ENCODE assay signal across 8 cellular contexts in the genomic region with DNA sequence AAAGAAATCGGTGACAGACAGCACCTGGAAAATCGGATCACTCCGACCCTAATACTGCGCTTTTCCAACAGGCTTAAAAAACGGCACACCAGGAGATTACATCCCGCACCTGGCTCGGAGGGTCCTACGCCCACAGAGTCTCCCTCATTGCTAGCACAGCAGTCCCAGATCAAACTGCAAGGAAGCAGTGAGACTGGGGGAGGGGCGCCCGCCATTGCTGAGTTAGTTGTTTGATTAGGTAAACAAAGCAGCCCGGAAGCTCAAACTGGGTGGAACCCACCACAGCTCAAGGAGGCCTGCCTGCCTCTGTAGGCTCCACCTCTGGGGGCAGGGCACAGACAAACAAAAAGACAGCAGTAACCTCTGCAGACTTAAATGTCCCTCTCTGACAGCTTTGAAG. TPM values are rescaled to one million over a fixed set of nuclear protein-coding genes. Genes with fewer than 3 reads are reported as not detected.
DNase-seq lines count a peak whose midpoint lies in the region; ATAC-seq and TF ChIP-seq lines count a peak whose summit lies in the region.
"Not testable (repeated sequence)": the region's sequence is repeated elsewhere in the genome, so short reads cannot be mapped to it uniquely, and the experiment has no call there.

No MANE protein-coding gene starts in this region.

- H3K27me3 Mint-ChIP-seq in CD4-positive, CD25-positive, alpha-beta regulatory T cell; T-helper 17 cell; activated CD8-positive, alpha-beta T cell treated with anti-CD3 and anti-CD28 coated beads for 36 hours: not testable (repeated sequence)

- peaks cover 6 to 38% (median 33%) of the 10 kb centered on the region in 4 donors for H3K4me1 Mint-ChIP-seq in CD4-positive, CD25-positive, alpha-beta regulatory T cell
- H3K4me1 Mint-ChIP-seq in T-helper 17 cell: peaks cover 20% of the 10 kb centered on the region
- H3K4me1 Mint-ChIP-seq in activated CD8-positive, alpha-beta T cell treated with anti-CD3 and anti-CD28 coated beads for 36 hours (ENCODE audit: low read depth): peaks cover 28% of the 10 kb centered on the region

- not testable (repeated sequence) for H3K4me1 ChIP-seq in CD4-positive, CD25-positive, alpha-beta regulatory T cell (ENCODE audit: control insufficient read depth, insufficient read depth, low read length, poor library complexity, severe bottlenecking); right lobe of liver; transverse colon

- TF ChIP-seq CTCF in activated CD8-positive, alpha-beta T cell treated with anti-CD3 and anti-CD28 coated beads for 36 hours (IDR thresholded peaks at IDR 0.05); right lobe of liver (IDR thresholded peaks at IDR 0.05); transverse colon (IDR thresholded peaks at IDR 0.05): not testable (repeated sequence)

- not testable (repeated sequence) for H3K27ac Mint-ChIP-seq in CD4-positive, CD25-positive, alpha-beta regulatory T cell; activated CD8-positive, alpha-beta T cell treated with anti-CD3 and anti-CD28 coated beads for 36 hours
- H3K27ac Mint-ChIP-seq in T-helper 17 cell: peak overlapping the region; percentile 47

- not testable (repeated sequence) for H3K4me3 ChIP-seq in CD4-positive, CD25-positive, alpha-beta regulatory T cell (ENCODE audit: low read depth, low read length); right lobe of liver; transverse colon
- H3K4me3 ChIP-seq in H7 (ENCODE audit: insufficient read depth, low read depth, low read length): peak overlapping the region; percentile 30; the same call in 1 of the 2 replicates

- not testable (repeated sequence) for H3K27ac ChIP-seq in CD4-positive, CD25-positive, alpha-beta regulatory T cell (ENCODE audit: insufficient read depth, low read length, poor library complexity, severe bottlenecking); right lobe of liver; transverse colon

- not testable (repeated sequence) for TF ChIP-seq EP300 in transverse colon (IDR thresholded peaks at IDR 0.05; ENCODE audit: low read depth)

- intact Hi-C loops in activated CD8-positive, alpha-beta T cell treated with anti-CD3 and anti-CD28 coated beads for 36 hours (cut with micrococcal nuclease); right lobe of liver (cut with DNase I); transverse colon (cut with DNase I; ENCODE audit: low total_unique reads): not testable (repeated sequence)

- CTCF ChIA-PET in activated CD8-positive, alpha-beta T cell treated with anti-CD3 and anti-CD28 coated beads for 36 hours (lab: Charles Lee): interaction anchor here (1.7 to 5.1 kb wide), 2 partner anchors 14 to 22 kb away, joined by 4 to 26 read pairs; no protein-coding TSS in a partner anchor

- not testable (repeated sequence) for H3K9me3 Mint-ChIP-seq in CD4-positive, CD25-positive, alpha-beta regulatory T cell; activated CD8-positive, alpha-beta T cell treated with anti-CD3 and anti-CD28 coated beads for 36 hours

- WGBS in right lobe of liver (ENCODE audit: insufficient coverage, low coverage, low lambda C conversion rate, missing lambda C conversion rate): 90% methylated on average over 2 of the region's 11 CpGs
- 91% methylated on average over 11 of the region's 11 CpGs; no CpG with 5 or more reads in 1 of the 2 donors for WGBS in transverse colon (ENCODE audit: low coverage in 1 of 2), 2 donors

- in situ Hi-C loops in transverse colon (cut with MboI; ENCODE audit: low pct_ligation_motif_present in 1 of 4, low pct_unique_long_range_greater_than_20kb in 1 of 4, low sequenced_read_pairs in 3 of 4): not testable (repeated sequence)

- H3K4me3 Mint-ChIP-seq in CD4-positive, CD25-positive, alpha-beta regulatory T cell; activated CD8-positive, alpha-beta T cell treated with anti-CD3 and anti-CD28 coated beads for 36 hours: not testable (repeated sequence)
- H3K4me3 Mint-ChIP-seq in T-helper 17 cell: peak overlapping the region; percentile 59

- not testable (repeated sequence) for H3K9me3 ChIP-seq in CD4-positive, CD25-positive, alpha-beta regulatory T cell (ENCODE audit: control insufficient read depth in 2 of 2, low read length in 2 of 2); T-helper 17 cell (ENCODE audit: control insufficient read depth, low read length, poor library complexity, severe bottlenecking); right lobe of liver; transverse colon

- peaks cover 15% of the 10 kb centered on the region for H3K36me3 ChIP-seq in CD4-positive, CD25-positive, alpha-beta regulatory T cell (ENCODE audit: control insufficient read depth, insufficient read depth, low read length)
- H3K36me3 ChIP-seq in H7 (replicated peaks; ENCODE audit: control insufficient read depth, insufficient read depth, low read length); right lobe of liver; transverse colon: not testable (repeated sequence)

- POLR2A ChIA-PET in activated CD8-positive, alpha-beta T cell treated with anti-CD3 and anti-CD28 coated beads for 36 hours (lab: Charles Lee): not testable (repeated sequence)

- peak in 2 of 3 donors; percentile 25 to 26 for DNase-seq in CD4-positive, CD25-positive, alpha-beta regulatory T cell
- not testable (repeated sequence) for DNase-seq in H7
- DNase-seq in NCI-H526 treated with DMSO at 0.1 percent for 48 hours (lab: John Stamatoyannopoulos, UW): peak; percentile 75
- peak in 1 of 3 donors; percentile 16 for DNase-seq in T-helper 17 cell
- peak; percentile 3 for DNase-seq in activated CD8-positive, alpha-beta T cell treated with anti-CD3 and anti-CD28 coated beads for 36 hours
- peak; percentile 32 for DNase-seq in central memory CD4-positive, alpha-beta T cell
- DNase-seq in right lobe of liver: peak in 2 of 3 donors; percentile 43 to 49
- DNase-seq in transverse colon: peak; percentile 37

- not testable (repeated sequence) for ATAC-seq in CD4-positive, CD25-positive, alpha-beta regulatory T cell (ENCODE audit: low read depth in 2 of 2); T-helper 17 cell; activated CD8-positive, alpha-beta T cell treated with anti-CD3 and anti-CD28 coated beads for 36 hours; right lobe of liver

- TF ChIP-seq POLR2A in right lobe of liver (IDR thresholded peaks at IDR 0.05); transverse colon (IDR thresholded peaks at IDR 0.05): not testable (repeated sequence)

- peaks cover 33% of the 10 kb centered on the region for H3K36me3 Mint-ChIP-seq in CD4-positive, CD25-positive, alpha-beta regulatory T cell
- H3K36me3 Mint-ChIP-seq in T-helper 17 cell (ENCODE audit: low read depth): not testable (repeated sequence)
- H3K36me3 Mint-ChIP-seq in activated CD8-positive, alpha-beta T cell treated with anti-CD3 and anti-CD28 coated beads for 36 hours (ENCODE audit: low read depth): peaks cover 46% of the 10 kb centered on the region

- H3K27me3 ChIP-seq in CD4-positive, CD25-positive, alpha-beta regulatory T cell (ENCODE audit: control insufficient read depth, insufficient read depth, low read length); H7 (ENCODE audit: control insufficient read depth, insufficient read depth, low read length); right lobe of liver; transverse colon: not testable (repeated sequence)

RNA-seq across cellular contexts. Expression of gene DCAF1, which starts 43.7 kb away (rescaled TPM):
- 23.5 TPM for total RNA-seq in CD4-positive, CD25-positive, alpha-beta regulatory T cell
- polyA plus RNA-seq in CD4-positive, CD25-positive, alpha-beta regulatory T cell: 10 to 100 TPM in 3 of 4 donors, 1 to 10 TPM in 1; 7.0 to 17.2 (median 11.1) TPM
- 12.5 and 14.7 TPM in 2 replicates for total RNA-seq in H7 (2014; rRNA removed; shearing (Covaris generic))
- total RNA-seq in T-helper 17 cell: 10 to 100 TPM; 20.5 to 24.3 TPM
- total RNA-seq in activated CD8-positive, alpha-beta T cell treated with anti-CD3 and anti-CD28 coated beads for 36 hours: 10 to 100 TPM; 39.5 to 39.9 TPM
- total RNA-seq in right lobe of liver: 10 to 100 TPM in 2 of 6 experiments, 1 to 10 TPM in 4; 8.2 to 11.6 (median 9.5) TPM
- 10 to 100 TPM; 13.8 to 17.8 (median 14.9) TPM for total RNA-seq in transverse colon
